Comparison of ENCODE assay signal across 1 cellular context in the genomic region with DNA sequence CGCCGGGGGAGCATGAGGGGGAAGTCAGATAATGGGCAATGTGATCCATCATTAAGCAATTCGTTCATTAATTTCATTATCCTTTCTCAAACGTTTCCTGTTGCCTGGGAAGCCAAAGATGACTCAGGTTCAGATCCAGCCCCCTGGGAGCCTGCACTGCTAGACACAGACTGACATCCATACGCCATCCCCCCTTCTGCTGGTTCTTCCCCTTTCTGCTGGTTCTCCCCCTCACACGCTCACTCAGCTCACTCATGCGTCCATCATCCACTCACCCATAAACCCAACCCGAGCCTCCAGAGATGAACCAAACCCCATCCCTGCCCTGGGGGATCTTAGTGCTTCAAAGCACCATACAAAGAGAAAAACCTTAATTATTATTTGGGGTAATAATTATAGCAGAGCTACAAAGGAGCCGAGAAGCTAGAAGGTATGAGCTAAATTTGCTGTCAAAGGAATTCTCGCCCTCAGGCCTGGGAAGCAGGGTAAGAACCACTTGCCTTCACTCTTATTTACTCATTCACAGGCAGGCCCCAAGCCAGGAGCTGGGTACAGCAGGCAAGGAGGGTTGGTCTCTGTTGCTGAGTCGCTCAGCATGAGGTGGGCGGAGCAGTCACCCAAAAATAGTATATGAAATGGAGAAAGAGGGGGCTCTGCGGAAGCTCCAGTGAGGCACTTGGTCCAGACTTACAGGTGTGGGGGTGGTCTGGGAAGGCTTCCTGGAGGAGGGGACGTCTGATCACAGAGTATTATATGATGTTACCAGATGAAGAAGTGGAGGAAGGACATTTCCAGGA.
TF ChIP-seq lines count a peak whose summit lies in the region.

No MANE protein-coding gene starts in this region.

TF ChIP-seq in HCT116, 20 proteins besides CTCF, POLR2A, EP300 and RAD21:
- TF ChIP-seq, protein P1, sequence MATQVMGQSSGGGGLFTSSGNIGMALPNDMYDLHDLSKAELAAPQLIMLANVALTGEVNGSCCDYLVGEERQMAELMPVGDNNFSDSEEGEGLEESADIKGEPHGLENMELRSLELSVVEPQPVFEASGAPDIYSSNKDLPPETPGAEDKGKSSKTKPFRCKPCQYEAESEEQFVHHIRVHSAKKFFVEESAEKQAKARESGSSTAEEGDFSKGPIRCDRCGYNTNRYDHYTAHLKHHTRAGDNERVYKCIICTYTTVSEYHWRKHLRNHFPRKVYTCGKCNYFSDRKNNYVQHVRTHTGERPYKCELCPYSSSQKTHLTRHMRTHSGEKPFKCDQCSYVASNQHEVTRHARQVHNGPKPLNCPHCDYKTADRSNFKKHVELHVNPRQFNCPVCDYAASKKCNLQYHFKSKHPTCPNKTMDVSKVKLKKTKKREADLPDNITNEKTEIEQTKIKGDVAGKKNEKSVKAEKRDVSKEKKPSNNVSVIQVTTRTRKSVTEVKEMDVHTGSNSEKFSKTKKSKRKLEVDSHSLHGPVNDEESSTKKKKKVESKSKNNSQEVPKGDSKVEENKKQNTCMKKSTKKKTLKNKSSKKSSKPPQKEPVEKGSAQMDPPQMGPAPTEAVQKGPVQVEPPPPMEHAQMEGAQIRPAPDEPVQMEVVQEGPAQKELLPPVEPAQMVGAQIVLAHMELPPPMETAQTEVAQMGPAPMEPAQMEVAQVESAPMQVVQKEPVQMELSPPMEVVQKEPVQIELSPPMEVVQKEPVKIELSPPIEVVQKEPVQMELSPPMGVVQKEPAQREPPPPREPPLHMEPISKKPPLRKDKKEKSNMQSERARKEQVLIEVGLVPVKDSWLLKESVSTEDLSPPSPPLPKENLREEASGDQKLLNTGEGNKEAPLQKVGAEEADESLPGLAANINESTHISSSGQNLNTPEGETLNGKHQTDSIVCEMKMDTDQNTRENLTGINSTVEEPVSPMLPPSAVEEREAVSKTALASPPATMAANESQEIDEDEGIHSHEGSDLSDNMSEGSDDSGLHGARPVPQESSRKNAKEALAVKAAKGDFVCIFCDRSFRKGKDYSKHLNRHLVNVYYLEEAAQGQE (IDR thresholded peaks at IDR 0.05; ENCODE audit: low read depth): no peak
- no peak for TF ChIP-seq CEBPB (IDR thresholded peaks at IDR 0.05; ENCODE audit: low read depth)
- TF ChIP-seq SIN3A (IDR thresholded peaks at IDR 0.05; ENCODE audit: low read depth): no peak
- TF ChIP-seq ATF3 (IDR thresholded peaks at IDR 0.05): no peak
- no peak for TF ChIP-seq SP1 (IDR thresholded peaks at IDR 0.05; ENCODE audit: low read depth)
- TF ChIP-seq, protein P2, sequence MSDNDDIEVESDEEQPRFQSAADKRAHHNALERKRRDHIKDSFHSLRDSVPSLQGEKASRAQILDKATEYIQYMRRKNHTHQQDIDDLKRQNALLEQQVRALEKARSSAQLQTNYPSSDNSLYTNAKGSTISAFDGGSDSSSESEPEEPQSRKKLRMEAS (IDR thresholded peaks at IDR 0.05): no peak
- TF ChIP-seq EGR1 (IDR thresholded peaks at IDR 0.05; ENCODE audit: low read depth): no peak
- TF ChIP-seq ELF1 (IDR thresholded peaks at IDR 0.05; ENCODE audit: borderline replicate concordance, low read depth): no peak
- no peak for TF ChIP-seq POLR2AphosphoS5 (IDR thresholded peaks at IDR 0.05; ENCODE audit: low read depth, low read length)
- TF ChIP-seq YY1 (IDR thresholded peaks at IDR 0.05; ENCODE audit: extremely low read depth, insufficient replicate concordance, low read depth, low read length): no peak
- no peak for TF ChIP-seq TCF7L2 (IDR thresholded peaks at IDR 0.05; ENCODE audit: borderline replicate concordance, extremely low read depth, insufficient read depth, insufficient read length)
- no peak for TF ChIP-seq ZBTB33 (IDR thresholded peaks at IDR 0.05; ENCODE audit: extremely low read depth, insufficient replicate concordance, low read length)
- no peak for TF ChIP-seq JUND (IDR thresholded peaks at IDR 0.05)
